24 cellular contexts compared by ENCODE assay signal in genomic region chr7:128151646-128152045, GRCh38.
"Had no signal": no experiment of that assay in that cellular context is flagged by ENCODE, and none has a peak within 500 bp of the region (broad histone marks: within the 10 kb centered on the region; RNA-seq: fewer than 3 reads in every experiment).

No MANE protein-coding gene starts in this region.

- H3K4me2 ChIP-seq: hepatocyte had no signal

- H3K36me3 ChIP-seq: gastroesophageal sphincter, tibial nerve had no signal

- H3K4me1 ChIP-seq: gastroesophageal sphincter, tibial nerve had no signal

- DNase-seq: activated CD4-positive, alpha-beta memory T cell treated with anti-CD3 and anti-CD28 coated beads, Interleukin-2, amount 10 ng/mL, durations not matched to agents 7 days and 5 days; activated CD4-positive, alpha-beta T cell treated with anti-CD3 and anti-CD28 coated beads for 1 hour; activated CD4-positive, alpha-beta T cell treated with anti-CD3 and anti-CD28 coated beads, Interleukin-2, amount 10 ng/mL, durations not matched to agents 7 days and 5 days; activated naive CD8-positive, alpha-beta T cell treated with anti-CD3 and anti-CD28 coated beads, Interleukin-2, amount 50 U/mL, for 24 hours; activated T-cell treated with anti-CD3 and anti-CD28 coated beads, Interleukin-2, amount 50 U/mL, for 48 hours; amygdala; central memory CD4-positive, alpha-beta T cell; left cardiac atrium; left ventricle myocardium superior; midbrain; naive thymus-derived CD8-positive, alpha-beta T cell; nucleus accumbens; right cardiac atrium; stimulated activated CD4-positive, alpha-beta T cell treated with anti-CD3 and anti-CD28 coated beads, Interleukin-15, amount 100 ng/mL, for 24 hours; stimulated activated CD4-positive, alpha-beta T cell treated with anti-CD3 and anti-CD28 coated beads, Interleukin-2, amount 100 ng/mL, for 24 hours; stimulated activated naive B cell treated with anti-CD40 and anti-IgM and Interleukin-4, amounts not matched to agents 10 μg/mL and 1 μg/mL and 100 μg/mL, for 72 hours; T1000 had no signal

- ATAC-seq: activated naive CD8-positive, alpha-beta T cell treated with anti-CD3 and anti-CD28 coated beads, Interleukin-2, amount 50 U/mL, for 24 hours; gastroesophageal sphincter; left cardiac atrium; left ventricle myocardium superior; naive thymus-derived CD8-positive, alpha-beta T cell; right cardiac atrium; stimulated activated naive B cell treated with anti-CD40 and anti-IgM and Interleukin-4, amounts not matched to agents 10 μg/mL and 1 μg/mL and 100 μg/mL, for 72 hours; WTC11 had no signal

- H3K27ac Mint-ChIP-seq: activated CD4-positive, alpha-beta memory T cell treated with anti-CD3 and anti-CD28 coated beads, Interleukin-2, amount 10 ng/mL, durations not matched to agents 7 days and 5 days; activated CD4-positive, alpha-beta T cell treated with anti-CD3 and anti-CD28 coated beads, Interleukin-2, amount 10 ng/mL, durations not matched to agents 7 days and 5 days; activated naive CD4-positive, alpha-beta T cell treated with anti-CD3 and anti-CD28 coated beads, Interleukin-2, amount 50 U/mL, for 24 hours; activated naive CD8-positive, alpha-beta T cell treated with anti-CD3 and anti-CD28 coated beads, Interleukin-2, amount 50 U/mL, for 24 hours; activated T-helper 2 cell treated with anti-CD3 and anti-CD28 coated beads, Interferon-gamma antibody, Interleukin-2, Interleukin-4, amounts not matched to agents 10 μg/mL and 5 μg/mL and 100 μg/mL, durations not matched to agents 14 hours and 24 hours and 36 hours; naive thymus-derived CD8-positive, alpha-beta T cell; stimulated activated naive B cell treated with anti-CD40 and anti-IgM and Interleukin-4, amounts not matched to agents 10 μg/mL and 1 μg/mL and 100 μg/mL, for 72 hours; WTC11 had no signal

- H3K27ac ChIP-seq: gastroesophageal sphincter, hepatocyte, tibial nerve had no signal

- H3K4me3 Mint-ChIP-seq: activated CD4-positive, alpha-beta memory T cell treated with anti-CD3 and anti-CD28 coated beads, Interleukin-2, amount 10 ng/mL, durations not matched to agents 7 days and 5 days; activated CD4-positive, alpha-beta T cell treated with anti-CD3 and anti-CD28 coated beads, Interleukin-2, amount 10 ng/mL, durations not matched to agents 7 days and 5 days; activated naive CD4-positive, alpha-beta T cell treated with anti-CD3 and anti-CD28 coated beads, Interleukin-2, amount 50 U/mL, for 24 hours; activated naive CD8-positive, alpha-beta T cell treated with anti-CD3 and anti-CD28 coated beads, Interleukin-2, amount 50 U/mL, for 24 hours; naive thymus-derived CD8-positive, alpha-beta T cell; neural crest cell; stimulated activated naive B cell treated with anti-CD40 and anti-IgM and Interleukin-4, amounts not matched to agents 10 μg/mL and 1 μg/mL and 100 μg/mL, for 72 hours; WTC11 had no signal

- H3K79me2 ChIP-seq: hepatocyte had no signal

- H3K4me3 ChIP-seq: gastroesophageal sphincter, hepatocyte, tibial nerve had no signal

- H3K9me3 Mint-ChIP-seq: activated CD4-positive, alpha-beta memory T cell treated with anti-CD3 and anti-CD28 coated beads, Interleukin-2, amount 10 ng/mL, durations not matched to agents 7 days and 5 days; activated CD4-positive, alpha-beta T cell treated with anti-CD3 and anti-CD28 coated beads, Interleukin-2, amount 10 ng/mL, durations not matched to agents 7 days and 5 days; activated naive CD4-positive, alpha-beta T cell treated with anti-CD3 and anti-CD28 coated beads, Interleukin-2, amount 50 U/mL, for 24 hours; activated naive CD8-positive, alpha-beta T cell treated with anti-CD3 and anti-CD28 coated beads, Interleukin-2, amount 50 U/mL, for 24 hours; activated T-helper 2 cell treated with anti-CD3 and anti-CD28 coated beads, Interferon-gamma antibody, Interleukin-2, Interleukin-4, amounts not matched to agents 10 μg/mL and 5 μg/mL and 100 μg/mL, durations not matched to agents 14 hours and 24 hours and 36 hours; naive thymus-derived CD8-positive, alpha-beta T cell; neural crest cell; stimulated activated naive B cell treated with anti-CD40 and anti-IgM and Interleukin-4, amounts not matched to agents 10 μg/mL and 1 μg/mL and 100 μg/mL, for 72 hours; WTC11 had no signal

- H2AFZ ChIP-seq: hepatocyte had no signal

- H3K36me3 Mint-ChIP-seq: activated naive CD4-positive, alpha-beta T cell treated with anti-CD3 and anti-CD28 coated beads, Interleukin-2, amount 50 U/mL, for 24 hours; naive thymus-derived CD8-positive, alpha-beta T cell; stimulated activated naive B cell treated with anti-CD40 and anti-IgM and Interleukin-4, amounts not matched to agents 10 μg/mL and 1 μg/mL and 100 μg/mL, for 72 hours; WTC11 had no signal

- H3K4me1 Mint-ChIP-seq: activated CD4-positive, alpha-beta memory T cell treated with anti-CD3 and anti-CD28 coated beads, Interleukin-2, amount 10 ng/mL, durations not matched to agents 7 days and 5 days; activated CD4-positive, alpha-beta T cell treated with anti-CD3 and anti-CD28 coated beads, Interleukin-2, amount 10 ng/mL, durations not matched to agents 7 days and 5 days; activated naive CD4-positive, alpha-beta T cell treated with anti-CD3 and anti-CD28 coated beads, Interleukin-2, amount 50 U/mL, for 24 hours; naive thymus-derived CD8-positive, alpha-beta T cell; stimulated activated naive B cell treated with anti-CD40 and anti-IgM and Interleukin-4, amounts not matched to agents 10 μg/mL and 1 μg/mL and 100 μg/mL, for 72 hours had no signal

- H3K9me3 ChIP-seq: gastroesophageal sphincter, tibial nerve had no signal
